1 cellular context compared by ENCODE assay signal in the genomic region with DNA sequence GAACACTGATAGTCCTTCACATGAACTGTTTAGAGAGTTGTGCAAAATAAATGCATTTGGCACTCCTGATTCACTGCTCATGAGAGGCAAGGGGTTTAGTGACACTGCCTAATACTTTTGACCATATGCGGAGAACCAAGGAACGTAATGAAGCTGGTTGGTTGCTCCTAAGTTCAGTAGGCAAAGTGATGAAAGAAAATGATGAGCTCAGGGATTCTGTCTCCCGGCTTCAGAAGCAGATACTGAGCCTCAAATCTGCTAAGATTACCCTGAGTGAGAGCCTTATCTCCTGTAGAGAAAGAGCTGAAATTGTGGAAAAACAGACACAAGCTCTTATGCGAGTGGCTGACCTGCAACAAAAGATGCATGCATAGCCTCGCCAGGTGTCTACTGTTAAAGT. TPM values are rescaled to one million over a fixed set of nuclear protein-coding genes. Genes with fewer than 3 reads are reported as not detected.
"Had no signal": no experiment of that assay in that cellular context is flagged by ENCODE, and none has a peak within 500 bp of the region (broad histone marks: within the 10 kb centered on the region; RNA-seq: fewer than 3 reads in every experiment).

No MANE protein-coding gene starts in this region.

RNA-seq across cellular contexts. Expression of gene SLFN13, which starts 5.5 kb away (rescaled TPM):
- total RNA-seq: HT-29 had no signal

RNA-seq across cellular contexts. Expression of gene SLFN12, which starts 21.7 kb away (rescaled TPM):
- total RNA-seq: HT-29 had no signal
